In genomic region chr10:110764378-110764777, GRCh38 we compare ENCODE assay signal across 1 cellular context.
TF ChIP-seq lines count a peak whose summit lies in the region.

No MANE protein-coding gene starts in this region.

TF ChIP-seq in IMR-90, 13 proteins besides CTCF, POLR2A, EP300 and RAD21 (continued from another document):
- no peak for TF ChIP-seq ELK1 (IDR thresholded peaks at IDR 0.05; ENCODE audit: borderline replicate concordance, low read depth, low read length)
- no peak for TF ChIP-seq NFE2L2 (IDR thresholded peaks at IDR 0.05; ENCODE audit: low read depth, low read length)
- TF ChIP-seq BHLHE40 (IDR thresholded peaks at IDR 0.05; ENCODE audit: low read depth, low read length): no peak
- no peak for TF ChIP-seq USF2 (IDR thresholded peaks at IDR 0.05; ENCODE audit: low read depth, low read length)
- TF ChIP-seq RFX5 (IDR thresholded peaks at IDR 0.05; ENCODE audit: low read depth, low read length): no peak
TF ChIP-seq in IMR-90: peak in this region for 0.
